15 cellular contexts compared by ENCODE assay signal in the genomic region with DNA sequence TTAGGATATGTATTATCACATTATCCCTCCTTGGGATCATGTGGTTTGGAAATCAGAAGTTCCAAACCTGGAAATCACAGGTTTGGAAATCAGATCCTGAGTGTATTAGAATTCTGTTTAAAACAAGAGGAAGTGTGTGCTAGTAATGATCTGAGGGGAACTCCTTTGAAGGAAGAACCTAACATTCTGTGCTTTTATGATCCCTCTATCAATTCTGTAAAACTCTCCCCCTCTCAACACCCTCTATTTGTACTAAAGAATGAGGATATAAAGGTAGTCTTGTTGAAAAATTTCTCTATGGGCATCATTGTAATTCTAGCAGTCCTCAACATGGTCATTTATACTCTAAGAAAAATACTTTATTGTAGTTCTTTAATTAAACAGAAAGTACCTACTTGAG.
"Had no signal": no experiment of that assay in that cellular context is flagged by ENCODE, and none has a peak within 500 bp of the region (broad histone marks: within the 10 kb centered on the region; RNA-seq: fewer than 3 reads in every experiment).

No MANE protein-coding gene starts in this region.

- DNase-seq: activated CD4-positive, alpha-beta T cell treated with anti-CD3 and anti-CD28 coated beads, Interleukin-2, amount 10 ng/mL, durations not matched to agents 7 days and 5 days; activated CD8-positive, alpha-beta memory T cell treated with anti-CD3 and anti-CD28 coated beads for 24 hours; activated naive CD8-positive, alpha-beta T cell treated with anti-CD3 and anti-CD28 coated beads, Interleukin-2, amount 10 ng/mL, durations not matched to agents 7 days and 5 days; cerebellar nuclear complex; dermis blood vessel endothelial cell; left colon; natural killer cell; right cardiac atrium; stimulated activated CD4-positive, alpha-beta T cell treated with anti-CD3 and anti-CD28 coated beads, Interleukin-15, amount 100 ng/mL, for 24 hours; stimulated activated CD4-positive, alpha-beta T cell treated with anti-CD3 and anti-CD28 coated beads, Interleukin-4, amount 100 ng/mL, for 1 hour; stimulated activated naive B cell treated with anti-CD40 and anti-IgM and Interleukin-4, amounts not matched to agents 10 μg/mL and 1 μg/mL and 100 μg/mL, for 72 hours; upper lobe of left lung had no signal

- H3K27ac ChIP-seq: prostate gland had no signal

- H3K36me3 Mint-ChIP-seq: activated naive CD8-positive, alpha-beta T cell treated with anti-CD3 and anti-CD28 coated beads, Interleukin-2, amount 10 ng/mL, durations not matched to agents 7 days and 5 days; natural killer cell; stimulated activated naive B cell treated with anti-CD40 and anti-IgM and Interleukin-4, amounts not matched to agents 10 μg/mL and 1 μg/mL and 100 μg/mL, for 72 hours had no signal

- H3K4me3 Mint-ChIP-seq: activated CD4-positive, alpha-beta T cell treated with anti-CD3 and anti-CD28 coated beads, Interleukin-2, amount 10 ng/mL, durations not matched to agents 7 days and 5 days; activated naive CD8-positive, alpha-beta T cell treated with anti-CD3 and anti-CD28 coated beads, Interleukin-2, amount 10 ng/mL, durations not matched to agents 7 days and 5 days; activated T-helper 1 cell treated with anti-CD3 and anti-CD28 coated beads, Interleukin-12 subunit alpha, Interleukin-12 subunit beta, Interleukin-2, Interleukin-4 antibody, amounts not matched to agents 30 ng/mL and 10 ng/mL and 1 ng/mL, durations not matched to agents 14 hours and 24 hours and 36 hours; natural killer cell; stimulated activated naive B cell treated with anti-CD40 and anti-IgM and Interleukin-4, amounts not matched to agents 10 μg/mL and 1 μg/mL and 100 μg/mL, for 72 hours had no signal

- H3K4me1 Mint-ChIP-seq: activated CD4-positive, alpha-beta T cell treated with anti-CD3 and anti-CD28 coated beads, Interleukin-2, amount 10 ng/mL, durations not matched to agents 7 days and 5 days; natural killer cell had no signal

- H3K9me3 Mint-ChIP-seq: activated CD4-positive, alpha-beta T cell treated with anti-CD3 and anti-CD28 coated beads, Interleukin-2, amount 10 ng/mL, durations not matched to agents 7 days and 5 days; activated naive CD8-positive, alpha-beta T cell treated with anti-CD3 and anti-CD28 coated beads, Interleukin-2, amount 10 ng/mL, durations not matched to agents 7 days and 5 days; activated T-helper 1 cell treated with anti-CD3 and anti-CD28 coated beads, Interleukin-12 subunit alpha, Interleukin-12 subunit beta, Interleukin-2, Interleukin-4 antibody, amounts not matched to agents 30 ng/mL and 10 ng/mL and 1 ng/mL, durations not matched to agents 14 hours and 24 hours and 36 hours; natural killer cell; stimulated activated naive B cell treated with anti-CD40 and anti-IgM and Interleukin-4, amounts not matched to agents 10 μg/mL and 1 μg/mL and 100 μg/mL, for 72 hours had no signal

- H3K36me3 ChIP-seq: prostate gland, upper lobe of left lung had no signal

- ATAC-seq: left colon; natural killer cell; right cardiac atrium; stimulated activated naive B cell treated with anti-CD40 and anti-IgM and Interleukin-4, amounts not matched to agents 10 μg/mL and 1 μg/mL and 100 μg/mL, for 72 hours had no signal

- H3K4me1 ChIP-seq: prostate gland had no signal

- H3K27me3 ChIP-seq: upper lobe of left lung had no signal

- H3K27ac Mint-ChIP-seq: activated CD4-positive, alpha-beta T cell treated with anti-CD3 and anti-CD28 coated beads, Interleukin-2, amount 10 ng/mL, durations not matched to agents 7 days and 5 days; activated naive CD8-positive, alpha-beta T cell treated with anti-CD3 and anti-CD28 coated beads, Interleukin-2, amount 10 ng/mL, durations not matched to agents 7 days and 5 days; activated T-helper 1 cell treated with anti-CD3 and anti-CD28 coated beads, Interleukin-12 subunit alpha, Interleukin-12 subunit beta, Interleukin-2, Interleukin-4 antibody, amounts not matched to agents 30 ng/mL and 10 ng/mL and 1 ng/mL, durations not matched to agents 14 hours and 24 hours and 36 hours; natural killer cell; stimulated activated naive B cell treated with anti-CD40 and anti-IgM and Interleukin-4, amounts not matched to agents 10 μg/mL and 1 μg/mL and 100 μg/mL, for 72 hours had no signal

- H3K27me3 Mint-ChIP-seq: activated CD4-positive, alpha-beta T cell treated with anti-CD3 and anti-CD28 coated beads, Interleukin-2, amount 10 ng/mL, durations not matched to agents 7 days and 5 days; stimulated activated naive B cell treated with anti-CD40 and anti-IgM and Interleukin-4, amounts not matched to agents 10 μg/mL and 1 μg/mL and 100 μg/mL, for 72 hours had no signal

- H3K4me3 ChIP-seq: prostate gland, skin epidermis, upper lobe of left lung had no signal

- H3K9me3 ChIP-seq: prostate gland, upper lobe of left lung had no signal
